In genomic region chr15:60006203-60006782, GRCh38 we compare ENCODE assay signal across 8 cellular contexts. TPM values are rescaled to one million over a fixed set of nuclear protein-coding genes. Genes with fewer than 3 reads are reported as not detected.
A peak's percentile ranks its signal among the peaks of the same experiment; 100 is the strongest.
DNase-seq lines count a peak whose midpoint lies in the region; ATAC-seq and TF ChIP-seq lines count a peak whose summit lies in the region.

No MANE protein-coding gene starts in this region.

- peak overlapping the region; percentile 54 for H3K27ac Mint-ChIP-seq in activated naive CD8-positive, alpha-beta T cell

- H3K36me3 ChIP-seq in SJCRH30, result no peaks in the 10 kb centered on the region
- H3K36me3 ChIP-seq in iPS-20b (ENCODE audit: insufficient read depth, low read depth, low read length), result no peaks in the 10 kb centered on the region

- peak overlapping the region; percentile 51 for H3K4me3 ChIP-seq in SJCRH30
- H3K4me3 ChIP-seq in iPS-20b (ENCODE audit: low read length), result peak overlapping the region; percentile 74

- H3K4me3 Mint-ChIP-seq in activated naive CD8-positive, alpha-beta T cell, result peak overlapping the region; percentile 90

- H3K9me3 ChIP-seq in SJCRH30 (replicated peaks) (no peaks in the 10 kb centered on the region), iPS-20b (ENCODE audit: insufficient read depth, low read depth, low read length) (no peaks in the 10 kb centered on the region)

- peaks cover 9% of the 10 kb centered on the region; the same call in 1 of the 2 replicates for H3K4me1 ChIP-seq in SJCRH30
- H3K4me1 ChIP-seq in iPS-20b (ENCODE audit: insufficient read depth, low read length), result peaks cover 51% of the 10 kb centered on the region; the same call in 1 of the 2 replicates

- TF ChIP-seq CTCF in GM10266 (IDR thresholded peaks at IDR 0.05; ENCODE audit: control insufficient read depth, insufficient read depth, low read depth, missing control alignments), result no peak

- peaks cover 66% of the 10 kb centered on the region for H3K27me3 Mint-ChIP-seq in activated naive CD8-positive, alpha-beta T cell

- DNase-seq in GM10266 (ENCODE audit: extremely low spot score), result peak; percentile 57
- peak; percentile 38 to 56 for DNase-seq in SJCRH30
- peak; percentile 41 to 52 for DNase-seq in stimulated activated CD4-positive, alpha-beta T cell treated with anti-CD3 and anti-CD28 coated beads, Interleukin-15, amount 100 ng/mL, for 48 hours (ENCODE audit: low read depth in 2 of 2)
- DNase-seq in NCI-H187 (lab: John Stamatoyannopoulos, UW), result no peak
- no peak for DNase-seq in DMS153 (lab: John Stamatoyannopoulos, UW)

- H3K27me3 ChIP-seq in SJCRH30 (peaks cover 15% of the 10 kb centered on the region), iPS-20b (ENCODE audit: insufficient read depth, low read length) (peaks cover 84% of the 10 kb centered on the region)

- H3K36me3 Mint-ChIP-seq in activated naive CD8-positive, alpha-beta T cell, result peaks cover under 1% of the 10 kb centered on the region

- peak overlapping the region; percentile 60; the same call in 1 of the 2 replicates for H3K9ac ChIP-seq in iPS-20b (ENCODE audit: low read depth, low read length)

- peaks cover 36% of the 10 kb centered on the region for H3K4me1 Mint-ChIP-seq in activated naive CD8-positive, alpha-beta T cell (ENCODE audit: low read depth)

- peaks cover under 1% of the 10 kb centered on the region for H3K9me3 Mint-ChIP-seq in activated naive CD8-positive, alpha-beta T cell (ENCODE audit: low read depth)

- no peak overlapping the region for H3K27ac ChIP-seq in SJCRH30
- H3K27ac ChIP-seq in iPS-20b (ENCODE audit: low read length), result no peak overlapping the region

- peak; percentile 72 for ATAC-seq in HG02763 (IDR thresholded peaks at IDR 0.05; ENCODE audit: unreplicated experiment)

RNA-seq across cellular contexts. Expression of gene FOXB1, which starts 2.2 kb away (rescaled TPM):
- 0.51 and 0.76 TPM in 2 replicates for total RNA-seq in SJCRH30 (2014; rRNA removed; shearing (Covaris generic))

Comparison
In these comparisons a context has a peak if more than half of its experiments do, and no peak if none do; other contexts are left out.
1. DNase-seq: peak in GM10266 (single experiment), SJCRH30 (2 of 2) and stimulated activated CD4-positive, alpha-beta T cell treated with anti-CD3 and anti-CD28 coated beads, Interleukin-15, amount 100 ng/mL, for 48 hours (2 of 2); none in NCI-H187 (0 of 2) and DMS153 (single experiment).